9 cellular contexts compared by ENCODE assay signal in genomic region chr1:29033829-29034466, GRCh38.
DNase-seq lines count a peak whose midpoint lies in the region; TF ChIP-seq lines count a peak whose summit lies in the region.
"Had no signal": no experiment of that assay in that cellular context is flagged by ENCODE, and none has a peak within 500 bp of the region (broad histone marks: within the 10 kb centered on the region; RNA-seq: fewer than 3 reads in every experiment).

No MANE protein-coding gene starts in this region.

- H3K4me3 ChIP-seq in SU-DHL-6 (ENCODE audit: insufficient read depth, low read length, poor library complexity, severe bottlenecking) (no peak overlapping the region), fibroblast of villous mesenchyme (ENCODE audit: low read depth, low read length) (no peak overlapping the region)
- H3K4me3 ChIP-seq: BLaER1 treated with 17β-estradiol and CSF1 and Interleukin-3, amounts not matched to agents 10 nM and 100 nM had no signal

- no peaks in the 10 kb centered on the region for H3K27me3 Mint-ChIP-seq in progenitor cell of endocrine pancreas

- H3K9ac ChIP-seq in SU-DHL-6 (ENCODE audit: low read length), result no peak overlapping the region
- H3K9ac ChIP-seq: BLaER1 treated with 17β-estradiol and CSF1 and Interleukin-3, amounts not matched to agents 10 nM and 100 nM had no signal

- DNase-seq in NCI-H2081 (lab: John Stamatoyannopoulos, UW), result peak; percentile 55 to 63
- no peak for DNase-seq in NCI-H2081 treated with DMSO at 0.1 percent for 48 hours (lab: John Stamatoyannopoulos, UW)
- peak; percentile 38 for DNase-seq in MV-4-11 (lab: John Stamatoyannopoulos, UW)
- DNase-seq in fibroblast of villous mesenchyme (ENCODE audit: low read depth), result peak; percentile 60
- no peak for DNase-seq in progenitor cell of endocrine pancreas (ENCODE audit: low spot score, unreplicated experiment)
- no peak for DNase-seq in stimulated activated CD4-positive, alpha-beta T cell treated with anti-CD3 and anti-CD28 coated beads, Interleukin-12 subunit alpha, Interleukin-12 subunit beta, amount 100 ng/mL, for 4 hours
- no peak for DNase-seq in activated CD4-positive, alpha-beta T cell treated with anti-CD3 and anti-CD28 coated beads, Interleukin-2, amount 50 U/mL, for 4 hours

- H3K4me2 ChIP-seq in SU-DHL-6 (ENCODE audit: low read depth, low read length, poor library complexity, severe bottlenecking), result no peak overlapping the region
- H3K4me2 ChIP-seq: BLaER1 treated with 17β-estradiol and CSF1 and Interleukin-3, amounts not matched to agents 10 nM and 100 nM had no signal

- peaks cover 13% of the 10 kb centered on the region; the same call in 1 of the 2 replicates for H3K36me3 ChIP-seq in SU-DHL-6 (ENCODE audit: low read length)

- no peak overlapping the region for H2AFZ ChIP-seq in SU-DHL-6 (ENCODE audit: low read depth, low read length, severe bottlenecking)

- peaks cover 10% of the 10 kb centered on the region for H3K36me3 Mint-ChIP-seq in progenitor cell of endocrine pancreas (ENCODE audit: insufficient read depth)

- no peak overlapping the region for H3K27ac Mint-ChIP-seq in progenitor cell of endocrine pancreas

- H3K79me2 ChIP-seq in SU-DHL-6 (ENCODE audit: insufficient read depth, low read length), result no peaks in the 10 kb centered on the region

- no peaks in the 10 kb centered on the region for H3K9me3 ChIP-seq in SU-DHL-6 (ENCODE audit: insufficient read depth, low read length)
- H3K9me3 ChIP-seq: BLaER1 treated with 17β-estradiol and CSF1 and Interleukin-3, amounts not matched to agents 10 nM and 100 nM had no signal

- no peaks in the 10 kb centered on the region for H3K27me3 ChIP-seq in SU-DHL-6 (ENCODE audit: low read length)
- H3K27me3 ChIP-seq: BLaER1 treated with 17β-estradiol and CSF1 and Interleukin-3, amounts not matched to agents 10 nM and 100 nM had no signal

- no peaks in the 10 kb centered on the region for H3K4me1 Mint-ChIP-seq in progenitor cell of endocrine pancreas (ENCODE audit: low read depth)

- no peak overlapping the region for H3K4me3 Mint-ChIP-seq in progenitor cell of endocrine pancreas (ENCODE audit: low read depth)

- peak; percentile 53 for TF ChIP-seq CTCF in SU-DHL-6 (IDR thresholded peaks at IDR 0.05; ENCODE audit: insufficient read depth, low read length, poor library complexity, severe bottlenecking)
- TF ChIP-seq CTCF in fibroblast of villous mesenchyme (IDR thresholded peaks at IDR 0.05; ENCODE audit: insufficient read depth, low read depth, low read length), result peak; percentile 61
- peak; percentile 69 for TF ChIP-seq CTCF in progenitor cell of endocrine pancreas (IDR thresholded peaks at IDR 0.05; ENCODE audit: unreplicated experiment)

- no peaks in the 10 kb centered on the region for H3K9me2 ChIP-seq in SU-DHL-6 (replicated peaks; ENCODE audit: insufficient read depth, low read length)

- H3K27ac ChIP-seq in SU-DHL-6 (ENCODE audit: low read depth, low read length), result no peak overlapping the region
- H3K27ac ChIP-seq: BLaER1 treated with 17β-estradiol and CSF1 and Interleukin-3, amounts not matched to agents 10 nM and 100 nM had no signal

- H3F3A ChIP-seq in SU-DHL-6 (ENCODE audit: insufficient read depth), result peaks cover 5% of the 10 kb centered on the region; the same call in 1 of the 2 replicates

- no peaks in the 10 kb centered on the region for H4K20me1 ChIP-seq in SU-DHL-6 (ENCODE audit: low read depth, low read length)
- H4K20me1 ChIP-seq: BLaER1 treated with 17β-estradiol and CSF1 and Interleukin-3, amounts not matched to agents 10 nM and 100 nM had no signal

- H3K9me3 Mint-ChIP-seq in progenitor cell of endocrine pancreas (ENCODE audit: low read depth), result no peaks in the 10 kb centered on the region

Comparison
In these comparisons a context has a peak if more than half of its experiments do, and no peak if none do; other contexts are left out.
1. DNase-seq: peak in NCI-H2081 (2 of 2), MV-4-11 (single experiment) and fibroblast of villous mesenchyme (single experiment); none in NCI-H2081 treated with DMSO at 0.1 percent for 48 hours (single experiment), progenitor cell of endocrine pancreas (single experiment), stimulated activated CD4-positive, alpha-beta T cell treated with anti-CD3 and anti-CD28 coated beads, Interleukin-12 subunit alpha, Interleukin-12 subunit beta, amount 100 ng/mL, for 4 hours (single experiment) and activated CD4-positive, alpha-beta T cell treated with anti-CD3 and anti-CD28 coated beads, Interleukin-2, amount 50 U/mL, for 4 hours (0 of 2).
2. Peak in every context shown above with its lines, with median percentiles within 50 percentile points of each other: CTCF ChIP-seq.